2 cellular contexts compared by ENCODE assay signal in genomic region chr4:31998807-31999206, GRCh38.
TF ChIP-seq lines count a peak whose summit lies in the region.

No MANE protein-coding gene starts in this region.

TF ChIP-seq in IMR-90, 13 proteins besides CTCF, POLR2A, EP300 and RAD21:
- TF ChIP-seq CEBPB (IDR thresholded peaks at IDR 0.05; ENCODE audit: low read depth, low read length) (no peak), MAFK (IDR thresholded peaks at IDR 0.05; ENCODE audit: low read depth, low read length) (no peak), MXI1 (IDR thresholded peaks at IDR 0.05; ENCODE audit: borderline replicate concordance, low read depth, low read length) (no peak), BHLHE40 (IDR thresholded peaks at IDR 0.05; ENCODE audit: low read depth, low read length) (no peak), USF2 (IDR thresholded peaks at IDR 0.05; ENCODE audit: low read depth, low read length) (no peak), RFX5 (IDR thresholded peaks at IDR 0.05; ENCODE audit: low read depth, low read length) (no peak), SMC3 (IDR thresholded peaks at IDR 0.05; ENCODE audit: low read depth, low read length) (no peak), MAZ (IDR thresholded peaks at IDR 0.05; ENCODE audit: borderline replicate concordance, low read depth, low read length) (no peak), CHD1 (IDR thresholded peaks at IDR 0.05; ENCODE audit: low read depth, low read length) (no peak), NFE2L2 (IDR thresholded peaks at IDR 0.05; ENCODE audit: low read depth, low read length) (no peak), ELK1 (IDR thresholded peaks at IDR 0.05; ENCODE audit: borderline replicate concordance, low read depth, low read length) (no peak), FOS (IDR thresholded peaks at IDR 0.05; ENCODE audit: low read depth, low read length) (no peak)

TF ChIP-seq in H1, 55 proteins besides CTCF, POLR2A, EP300 and RAD21:
- TF ChIP-seq JUND (IDR thresholded peaks at IDR 0.05; ENCODE audit: low read length) (no peak), BCL11A (IDR thresholded peaks at IDR 0.05; ENCODE audit: low read depth in 2 of 2, low read length in 2 of 2) (no peak), ATF3 (IDR thresholded peaks at IDR 0.05; ENCODE audit: insufficient read depth, low read depth, low read length) (no peak), SAP30 (IDR thresholded peaks at IDR 0.05; ENCODE audit: insufficient read depth, insufficient replicate concordance, low read length) (no peak), CBX5 (IDR thresholded peaks at IDR 0.05; ENCODE audit: low read depth, low read length) (no peak), RXRA (IDR thresholded peaks at IDR 0.05; ENCODE audit: insufficient read depth, low read depth, low read length) (no peak), SIN3A (conservative IDR thresholded peaks at IDR 0.05 in 1 of 2, IDR thresholded peaks at IDR 0.05 in 1 of 2; ENCODE audit: low read depth in 1 of 2, low read length in 2 of 2) (no peak), TAF1 (IDR thresholded peaks at IDR 0.05; ENCODE audit: low read depth, low read length) (no peak), POU5F1 (IDR thresholded peaks at IDR 0.05; ENCODE audit: low read depth, low read length) (no peak)
TF ChIP-seq in H1: peak in this region for 0.
